In the genomic region with DNA sequence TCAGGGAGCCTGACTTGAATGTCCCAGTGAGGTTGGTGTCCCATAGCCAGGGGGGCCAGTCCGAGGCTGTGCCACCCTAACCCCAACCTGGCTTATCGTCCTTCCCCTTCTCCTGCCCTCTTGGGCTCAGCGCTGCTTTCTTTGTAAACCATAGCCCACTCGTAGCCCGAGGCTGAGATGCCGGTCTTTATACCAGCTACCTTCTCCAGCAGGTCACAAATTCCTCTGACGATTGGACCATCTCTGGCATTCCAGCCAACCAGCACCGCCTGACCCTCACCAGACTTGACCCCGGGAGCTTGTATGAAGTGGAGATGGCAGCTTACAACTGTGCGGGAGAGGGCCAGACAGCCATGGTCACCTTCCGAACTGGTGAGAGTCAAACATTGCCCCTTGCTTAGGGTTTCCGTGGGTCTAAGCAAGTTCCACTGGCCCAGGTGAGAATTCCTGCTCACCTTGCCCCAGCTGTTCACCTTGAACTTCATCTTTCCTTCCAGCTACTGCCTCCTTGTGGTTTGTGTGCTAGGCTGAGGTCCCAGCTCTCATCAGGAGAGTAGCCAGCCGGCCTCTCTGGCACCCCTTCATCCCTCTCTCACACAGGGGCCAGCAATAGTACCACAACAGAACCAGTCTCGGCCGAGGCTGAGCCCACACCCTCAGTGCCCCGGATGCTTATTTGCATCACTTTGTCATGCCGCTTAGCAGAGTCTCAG, we compare ENCODE assay signal across 2 cellular contexts.
TF ChIP-seq lines count a peak whose summit lies in the region.

No MANE protein-coding gene starts in this region.

TF ChIP-seq in GM23338, 12 proteins besides CTCF, POLR2A, EP300 and RAD21 (continues in another document):
- TF ChIP-seq REST (IDR thresholded peaks at IDR 0.05; ENCODE audit: unreplicated experiment) = no peak
- TF ChIP-seq NANOG (IDR thresholded peaks at IDR 0.05; ENCODE audit: borderline replicate concordance) = no peak
- TF ChIP-seq, protein P1, sequence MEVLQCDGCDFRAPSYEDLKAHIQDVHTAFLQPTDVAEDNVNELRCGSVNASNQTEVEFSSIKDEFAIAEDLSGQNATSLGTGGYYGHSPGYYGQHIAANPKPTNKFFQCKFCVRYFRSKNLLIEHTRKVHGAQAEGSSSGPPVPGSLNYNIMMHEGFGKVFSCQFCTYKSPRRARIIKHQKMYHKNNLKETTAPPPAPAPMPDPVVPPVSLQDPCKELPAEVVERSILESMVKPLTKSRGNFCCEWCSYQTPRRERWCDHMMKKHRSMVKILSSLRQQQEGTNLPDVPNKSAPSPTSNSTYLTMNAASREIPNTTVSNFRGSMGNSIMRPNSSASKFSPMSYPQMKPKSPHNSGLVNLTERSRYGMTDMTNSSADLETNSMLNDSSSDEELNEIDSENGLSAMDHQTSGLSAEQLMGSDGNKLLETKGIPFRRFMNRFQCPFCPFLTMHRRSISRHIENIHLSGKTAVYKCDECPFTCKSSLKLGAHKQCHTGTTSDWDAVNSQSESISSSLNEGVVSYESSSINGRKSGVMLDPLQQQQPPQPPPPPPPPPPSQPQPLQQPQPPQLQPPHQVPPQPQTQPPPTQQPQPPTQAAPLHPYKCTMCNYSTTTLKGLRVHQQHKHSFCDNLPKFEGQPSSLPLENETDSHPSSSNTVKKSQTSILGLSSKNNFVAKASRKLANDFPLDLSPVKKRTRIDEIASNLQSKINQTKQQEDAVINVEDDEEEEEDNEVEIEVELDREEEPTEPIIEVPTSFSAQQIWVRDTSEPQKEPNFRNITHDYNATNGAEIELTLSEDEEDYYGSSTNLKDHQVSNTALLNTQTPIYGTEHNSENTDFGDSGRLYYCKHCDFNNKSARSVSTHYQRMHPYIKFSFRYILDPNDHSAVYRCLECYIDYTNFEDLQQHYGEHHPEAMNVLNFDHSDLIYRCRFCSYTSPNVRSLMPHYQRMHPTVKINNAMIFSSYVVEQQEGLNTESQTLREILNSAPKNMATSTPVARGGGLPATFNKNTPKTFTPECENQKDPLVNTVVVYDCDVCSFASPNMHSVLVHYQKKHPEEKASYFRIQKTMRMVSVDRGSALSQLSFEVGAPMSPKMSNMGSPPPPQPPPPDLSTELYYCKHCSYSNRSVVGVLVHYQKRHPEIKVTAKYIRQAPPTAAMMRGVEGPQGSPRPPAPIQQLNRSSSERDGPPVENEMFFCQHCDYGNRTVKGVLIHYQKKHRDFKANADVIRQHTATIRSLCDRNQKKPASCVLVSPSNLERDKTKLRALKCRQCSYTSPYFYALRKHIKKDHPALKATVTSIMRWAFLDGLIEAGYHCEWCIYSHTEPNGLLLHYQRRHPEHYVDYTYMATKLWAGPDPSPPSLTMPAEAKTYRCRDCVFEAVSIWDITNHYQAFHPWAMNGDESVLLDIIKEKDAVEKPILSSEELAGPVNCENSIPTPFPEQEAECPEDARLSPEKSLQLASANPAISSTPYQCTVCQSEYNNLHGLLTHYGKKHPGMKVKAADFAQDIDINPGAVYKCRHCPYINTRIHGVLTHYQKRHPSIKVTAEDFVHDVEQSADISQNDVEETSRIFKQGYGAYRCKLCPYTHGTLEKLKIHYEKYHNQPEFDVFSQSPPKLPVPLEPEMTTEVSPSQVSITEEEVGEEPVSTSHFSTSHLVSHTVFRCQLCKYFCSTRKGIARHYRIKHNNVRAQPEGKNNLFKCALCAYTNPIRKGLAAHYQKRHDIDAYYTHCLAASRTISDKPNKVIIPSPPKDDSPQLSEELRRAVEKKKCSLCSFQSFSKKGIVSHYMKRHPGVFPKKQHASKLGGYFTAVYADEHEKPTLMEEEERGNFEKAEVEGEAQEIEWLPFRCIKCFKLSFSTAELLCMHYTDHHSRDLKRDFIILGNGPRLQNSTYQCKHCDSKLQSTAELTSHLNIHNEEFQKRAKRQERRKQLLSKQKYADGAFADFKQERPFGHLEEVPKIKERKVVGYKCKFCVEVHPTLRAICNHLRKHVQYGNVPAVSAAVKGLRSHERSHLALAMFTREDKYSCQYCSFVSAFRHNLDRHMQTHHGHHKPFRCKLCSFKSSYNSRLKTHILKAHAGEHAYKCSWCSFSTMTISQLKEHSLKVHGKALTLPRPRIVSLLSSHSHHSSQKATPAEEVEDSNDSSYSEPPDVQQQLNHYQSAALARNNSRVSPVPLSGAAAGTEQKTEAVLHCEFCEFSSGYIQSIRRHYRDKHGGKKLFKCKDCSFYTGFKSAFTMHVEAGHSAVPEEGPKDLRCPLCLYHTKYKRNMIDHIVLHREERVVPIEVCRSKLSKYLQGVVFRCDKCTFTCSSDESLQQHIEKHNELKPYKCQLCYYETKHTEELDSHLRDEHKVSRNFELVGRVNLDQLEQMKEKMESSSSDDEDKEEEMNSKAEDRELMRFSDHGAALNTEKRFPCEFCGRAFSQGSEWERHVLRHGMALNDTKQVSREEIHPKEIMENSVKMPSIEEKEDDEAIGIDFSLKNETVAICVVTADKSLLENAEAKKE (CRISPR knock-in tag; IDR thresholded peaks at IDR 0.05) = no peak
- TF ChIP-seq, protein P2, sequence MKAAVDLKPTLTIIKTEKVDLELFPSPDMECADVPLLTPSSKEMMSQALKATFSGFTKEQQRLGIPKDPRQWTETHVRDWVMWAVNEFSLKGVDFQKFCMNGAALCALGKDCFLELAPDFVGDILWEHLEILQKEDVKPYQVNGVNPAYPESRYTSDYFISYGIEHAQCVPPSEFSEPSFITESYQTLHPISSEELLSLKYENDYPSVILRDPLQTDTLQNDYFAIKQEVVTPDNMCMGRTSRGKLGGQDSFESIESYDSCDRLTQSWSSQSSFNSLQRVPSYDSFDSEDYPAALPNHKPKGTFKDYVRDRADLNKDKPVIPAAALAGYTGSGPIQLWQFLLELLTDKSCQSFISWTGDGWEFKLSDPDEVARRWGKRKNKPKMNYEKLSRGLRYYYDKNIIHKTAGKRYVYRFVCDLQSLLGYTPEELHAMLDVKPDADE (IDR thresholded peaks at IDR 0.05) = no peak
- no peak for TF ChIP-seq EZH2phosphoT487 (IDR thresholded peaks at IDR 0.05; ENCODE audit: unreplicated experiment)
- no peak for TF ChIP-seq ZNF331 (CRISPR knock-in tag; IDR thresholded peaks at IDR 0.05; ENCODE audit: low read depth)
- TF ChIP-seq CREB1 (CRISPR knock-in tag; IDR thresholded peaks at IDR 0.05; ENCODE audit: low read depth) = no peak
- TF ChIP-seq JUNB (IDR thresholded peaks at IDR 0.05; ENCODE audit: unreplicated experiment) = no peak

TF ChIP-seq in GM12878, 131 proteins besides CTCF, POLR2A, EP300 and RAD21 (continued from another document):
- TF ChIP-seq SMARCA5 (IDR thresholded peaks at IDR 0.05) = no peak
